9 cellular contexts compared by ENCODE assay signal in genomic region chr19:29667390-29667783, GRCh38. TPM values are rescaled to one million over a fixed set of nuclear protein-coding genes. Genes with fewer than 3 reads are reported as not detected.
A peak's percentile ranks its signal among the peaks of the same experiment; 100 is the strongest.
DNase-seq lines count a peak whose midpoint lies in the region; ATAC-seq and TF ChIP-seq lines count a peak whose summit lies in the region.
"Had no signal": no experiment of that assay in that cellular context is flagged by ENCODE, and none has a peak within 500 bp of the region (broad histone marks: within the 10 kb centered on the region; RNA-seq: fewer than 3 reads in every experiment).

No MANE protein-coding gene starts in this region.

- H3K36me3 Mint-ChIP-seq in CD4-positive, CD25-positive, alpha-beta regulatory T cell = peaks cover 15% of the 10 kb centered on the region
- H3K36me3 Mint-ChIP-seq in endothelial cell (ENCODE audit: low read depth, unreplicated experiment) (peaks cover 3% of the 10 kb centered on the region), mesothelial cell of epicardium (no peaks in the 10 kb centered on the region)

- peak overlapping the region; percentile 87 to 95 (median 93) for H3K4me3 Mint-ChIP-seq in CD4-positive, CD25-positive, alpha-beta regulatory T cell
- H3K4me3 Mint-ChIP-seq in endothelial cell (ENCODE audit: unreplicated experiment) = peak overlapping the region; percentile 84
- no peak overlapping the region for H3K4me3 Mint-ChIP-seq in mesothelial cell of epicardium

- no peak for DNase-seq in CD4-positive, CD25-positive, alpha-beta regulatory T cell
- DNase-seq in Panc1 (ENCODE audit: low read depth, low spot score) = no peak
- no peak for DNase-seq in endothelial cell (ENCODE audit: low spot score)
- DNase-seq in COR-L47 (lab: John Stamatoyannopoulos, UW) = no peak
- DNase-seq in mesothelial cell of epicardium (ENCODE audit: low spot score in 2 of 2, unreplicated experiment in 2 of 2) = no peak

- H2AFZ ChIP-seq in parathyroid adenoma = no peak overlapping the region

- no peak overlapping the region for H3K9ac ChIP-seq in parathyroid adenoma

- POLR2A ChIA-PET in Panc1 (lab: Charles Lee) = no interaction called here

- CTCF ChIA-PET in Panc1 (lab: Charles Lee) = interaction anchor here (0.6 to 2.9 kb wide), 3 partner anchors 57 to 69 kb away, joined by 4 to 13 read pairs (median 7); partner anchors contain the start of gene POP4

- BruUV-seq in Panc1 (replicated peaks; lab: Mats Ljungman, UMichigan) = no TSS peak

- TF ChIP-seq CTCF in Panc1 (IDR thresholded peaks at IDR 0.05) = no peak
- no peak for TF ChIP-seq CTCF in endothelial cell (IDR thresholded peaks at IDR 0.05; ENCODE audit: unreplicated experiment)
- no peak for TF ChIP-seq CTCF in parathyroid adenoma (IDR thresholded peaks at IDR 0.05)
- TF ChIP-seq CTCF in mesothelial cell of epicardium (IDR thresholded peaks at IDR 0.05; ENCODE audit: unreplicated experiment) = no peak

- H3K4me3 ChIP-seq in CD4-positive, CD25-positive, alpha-beta regulatory T cell (ENCODE audit: low read depth, low read length) = peak overlapping the region; percentile 89
- peak overlapping the region; percentile 71 to 77 for H3K4me3 ChIP-seq in Panc1 (ENCODE audit: low read depth in 2 of 2, low read length in 2 of 2)
- H3K4me3 ChIP-seq in parathyroid adenoma (ENCODE audit: low read depth, low read length) = no peak overlapping the region

- no peaks in the 10 kb centered on the region for H3K27me3 Mint-ChIP-seq in CD4-positive, CD25-positive, alpha-beta regulatory T cell
- H3K27me3 Mint-ChIP-seq in endothelial cell (ENCODE audit: unreplicated experiment) (peaks cover 19% of the 10 kb centered on the region), mesothelial cell of epicardium (ENCODE audit: low read depth) (peaks cover 25% of the 10 kb centered on the region)

- no peak for ATAC-seq in CD4-positive, CD25-positive, alpha-beta regulatory T cell (ENCODE audit: low read depth in 2 of 2)
- ATAC-seq in Panc1 (no peak), GM19328 (IDR thresholded peaks at IDR 0.05; ENCODE audit: unreplicated experiment) (no peak), HG03442 (IDR thresholded peaks at IDR 0.05; ENCODE audit: unreplicated experiment) (no peak)

- H3K79me2 ChIP-seq in parathyroid adenoma = peaks cover 24% of the 10 kb centered on the region

- peak overlapping the region; percentile 94 for H3K27ac ChIP-seq in CD4-positive, CD25-positive, alpha-beta regulatory T cell (ENCODE audit: insufficient read depth, low read length, poor library complexity, severe bottlenecking)
- H3K27ac ChIP-seq in Panc1 (ENCODE audit: low read length) (peak overlapping the region; percentile 78), parathyroid adenoma (peak overlapping the region; percentile 83)
- H3K27ac ChIP-seq: SJCRH30 had no signal

- H3K9me3 Mint-ChIP-seq in CD4-positive, CD25-positive, alpha-beta regulatory T cell = no peaks in the 10 kb centered on the region
- no peaks in the 10 kb centered on the region for H3K9me3 Mint-ChIP-seq in endothelial cell (ENCODE audit: unreplicated experiment)
- no peaks in the 10 kb centered on the region for H3K9me3 Mint-ChIP-seq in mesothelial cell of epicardium

- H3K4me2 ChIP-seq in parathyroid adenoma (ENCODE audit: low read length) = no peak overlapping the region

- H3K9me3 ChIP-seq in CD4-positive, CD25-positive, alpha-beta regulatory T cell (ENCODE audit: control insufficient read depth in 2 of 2, low read length in 2 of 2) = no peaks in the 10 kb centered on the region
- H3K9me3 ChIP-seq in Panc1 (ENCODE audit: control insufficient read depth, insufficient read depth, low read depth, low read length) (no peaks in the 10 kb centered on the region), parathyroid adenoma (ENCODE audit: control insufficient read depth, low read length) (no peaks in the 10 kb centered on the region)
- H3K9me3 ChIP-seq: SJCRH30 had no signal

- no peaks in the 10 kb centered on the region for H3K36me3 ChIP-seq in CD4-positive, CD25-positive, alpha-beta regulatory T cell (ENCODE audit: control insufficient read depth, insufficient read depth, low read length)
- H3K36me3 ChIP-seq in Panc1 (ENCODE audit: control insufficient read depth, insufficient read depth, low read length) (no peaks in the 10 kb centered on the region), parathyroid adenoma (ENCODE audit: control insufficient read depth, insufficient read depth, low read length) (no peaks in the 10 kb centered on the region)
- H3K36me3 ChIP-seq: SJCRH30 had no signal

- peak overlapping the region; percentile 96 to 99 (median 97) for H3K27ac Mint-ChIP-seq in CD4-positive, CD25-positive, alpha-beta regulatory T cell
- H3K27ac Mint-ChIP-seq in endothelial cell (ENCODE audit: unreplicated experiment) (no peak overlapping the region), mesothelial cell of epicardium (no peak overlapping the region)

- intact Hi-C loops in Panc1 (cut with micrococcal nuclease; ENCODE audit: unreplicated experiment) = no loop called here

- peaks cover 73% of the 10 kb centered on the region for H3K4me1 ChIP-seq in CD4-positive, CD25-positive, alpha-beta regulatory T cell (ENCODE audit: control insufficient read depth, insufficient read depth, low read length, poor library complexity, severe bottlenecking)
- H3K4me1 ChIP-seq in Panc1 (ENCODE audit: control insufficient read depth, insufficient read depth, low read length) (peaks cover 58% of the 10 kb centered on the region), parathyroid adenoma (peaks cover 38% of the 10 kb centered on the region)

- in situ Hi-C loops in Panc1 (cut with HindIII; ENCODE audit: low pct_unique_long_range_greater_than_20kb, low sequenced_read_pairs) = no loop called here

- peaks cover 6 to 71% (median 38%) of the 10 kb centered on the region in 4 donors for H3K4me1 Mint-ChIP-seq in CD4-positive, CD25-positive, alpha-beta regulatory T cell
- peaks cover 12% of the 10 kb centered on the region for H3K4me1 Mint-ChIP-seq in endothelial cell (ENCODE audit: unreplicated experiment)
- H3K4me1 Mint-ChIP-seq in mesothelial cell of epicardium = peaks cover 36% of the 10 kb centered on the region

- no peaks in the 10 kb centered on the region for H3K27me3 ChIP-seq in CD4-positive, CD25-positive, alpha-beta regulatory T cell (ENCODE audit: control insufficient read depth, insufficient read depth, low read length)
- no peaks in the 10 kb centered on the region for H3K27me3 ChIP-seq in Panc1 (ENCODE audit: control insufficient read depth, insufficient read depth, low read length)
- no peaks in the 10 kb centered on the region for H3K27me3 ChIP-seq in parathyroid adenoma (ENCODE audit: control insufficient read depth, insufficient read depth, low read length)
- H3K27me3 ChIP-seq: SJCRH30 had no signal

RNA-seq across cellular contexts. Expression of gene PLEKHF1, which starts 2.1 kb away (rescaled TPM):
- total RNA-seq in CD4-positive, CD25-positive, alpha-beta regulatory T cell = 21.0 TPM
- 10 to 100 TPM; 23.5 to 49.3 (median 35.2) TPM for polyA plus RNA-seq in CD4-positive, CD25-positive, alpha-beta regulatory T cell
- 22.4 TPM for total RNA-seq in Panc1 (2021; ENCODE audit: unreplicated experiment)
- polyA plus RNA-seq in Panc1 (2012; ENCODE audit: insufficient read length) = 31.8 TPM
- total RNA-seq in endothelial cell (ENCODE audit: unreplicated experiment) = 0.77 TPM
- 0.47 to 0.92 TPM (median 0.64 TPM) in 3 replicates for total RNA-seq in mesothelial cell of epicardium

RNA-seq across cellular contexts. Expression of gene C19orf12, which starts 47.7 kb away (rescaled TPM):
- 22.8 TPM for total RNA-seq in CD4-positive, CD25-positive, alpha-beta regulatory T cell
- polyA plus RNA-seq in CD4-positive, CD25-positive, alpha-beta regulatory T cell = 10 to 100 TPM; 28.3 to 33.7 (median 31.0) TPM
- total RNA-seq in Panc1 (2021; ENCODE audit: unreplicated experiment) (43.4 TPM), endothelial cell (ENCODE audit: unreplicated experiment) (6.1 TPM), mesothelial cell of epicardium (26.9 to 29.8 TPM (median 27.1 TPM) in 3 replicates)
- 46.7 TPM for polyA plus RNA-seq in Panc1 (2012; ENCODE audit: insufficient read length)

Comparison
In these comparisons a context has a peak if more than half of its experiments do, and no peak if none do; other contexts are left out.
1. H3K27ac Mint-ChIP-seq: peak in CD4-positive, CD25-positive, alpha-beta regulatory T cell (3 of 3); none in endothelial cell (single experiment) and mesothelial cell of epicardium (single experiment).
2. RNA of gene PLEKHF1, which starts 2.1 kb away (total RNA-seq): 22.4 TPM in Panc1 (single experiment) and 21.0 TPM in CD4-positive, CD25-positive, alpha-beta regulatory T cell (single experiment); 0.47 to 0.92 TPM in mesothelial cell of epicardium and 0.77 TPM in endothelial cell (single experiment); every median in the first group is over 10 times any median in the second.
3. Peak in every context shown above with its lines, with median percentiles within 50 percentile points of each other: H3K27ac ChIP-seq.